11 cellular contexts compared by ENCODE assay signal in genomic region chr1:214321686-214322453, GRCh38. TPM values are rescaled to one million over a fixed set of nuclear protein-coding genes. Genes with fewer than 3 reads are reported as not detected.
DNase-seq lines count a peak whose midpoint lies in the region; ATAC-seq and TF ChIP-seq lines count a peak whose summit lies in the region.
"Had no signal": no experiment of that assay in that cellular context is flagged by ENCODE, and none has a peak within 500 bp of the region (broad histone marks: within the 10 kb centered on the region; RNA-seq: fewer than 3 reads in every experiment).

No MANE protein-coding gene starts in this region.

- ATAC-seq in GM18505 (IDR thresholded peaks at IDR 0.05; ENCODE audit: unreplicated experiment) (peak; percentile 71), HG03064 (IDR thresholded peaks at IDR 0.05; ENCODE audit: low read depth, unreplicated experiment) (peak; percentile 60)
- peak; percentile 80 for ATAC-seq in activated T-helper 17 cell treated with anti-CD3 and anti-CD28 coated beads, Interleukin-2, amount 50 U/mL, for 72 hours (replicated peaks)
- ATAC-seq: mucosa of descending colon had no signal

- no peak for TF ChIP-seq CTCF in GM20000 (IDR thresholded peaks at IDR 0.05; ENCODE audit: extremely low read depth, missing control alignments)

- TF ChIP-seq POLR2A in GM18505 (IDR thresholded peaks at IDR 0.05; ENCODE audit: borderline replicate concordance, extremely low read depth, insufficient read depth, insufficient read length), result no peak

- H3K4me1 Mint-ChIP-seq in activated T-helper 17 cell treated with anti-CD3 and anti-CD28 coated beads, Interleukin-2, amount 50 U/mL, for 72 hours, result peaks cover 6% of the 10 kb centered on the region

- no peaks in the 10 kb centered on the region for H3K27me3 Mint-ChIP-seq in activated T-helper 17 cell treated with anti-CD3 and anti-CD28 coated beads, Interleukin-2, amount 50 U/mL, for 72 hours
- H3K27me3 Mint-ChIP-seq: CD4-positive, CD25-positive, alpha-beta regulatory T cell had no signal

- peak overlapping the region; percentile 70 for H3K27ac Mint-ChIP-seq in activated T-helper 17 cell treated with anti-CD3 and anti-CD28 coated beads, Interleukin-2, amount 50 U/mL, for 72 hours

- DNase-seq in GM20000 (ENCODE audit: low spot score), result peak; percentile 26
- DNase-seq in NCI-H1694 treated with DMSO at 0.1 percent for 48 hours (lab: John Stamatoyannopoulos, UW), result no peak
- no peak for DNase-seq in NCI-H510A (lab: John Stamatoyannopoulos, UW)
- DNase-seq in substantia nigra (lab: John Stamatoyannopoulos, UW), result no peak
- DNase-seq in COLO668 (lab: John Stamatoyannopoulos, UW; ENCODE audit: unreplicated experiment), result no peak
- DNase-seq: CD4-positive, CD25-positive, alpha-beta regulatory T cell; hypothalamus; mucosa of descending colon had no signal

- H3K36me3 Mint-ChIP-seq in activated T-helper 17 cell treated with anti-CD3 and anti-CD28 coated beads, Interleukin-2, amount 50 U/mL, for 72 hours (ENCODE audit: low read depth), result peaks cover 86% of the 10 kb centered on the region

- no peak overlapping the region for H3K4me3 Mint-ChIP-seq in activated T-helper 17 cell treated with anti-CD3 and anti-CD28 coated beads, Interleukin-2, amount 50 U/mL, for 72 hours
- H3K4me3 Mint-ChIP-seq: CD4-positive, CD25-positive, alpha-beta regulatory T cell had no signal

- H3K27ac ChIP-seq in substantia nigra (ENCODE audit: low read depth, low read length, poor library complexity, severe bottlenecking), result no peak overlapping the region

- no peaks in the 10 kb centered on the region for H3K9me3 Mint-ChIP-seq in activated T-helper 17 cell treated with anti-CD3 and anti-CD28 coated beads, Interleukin-2, amount 50 U/mL, for 72 hours
- H3K9me3 Mint-ChIP-seq: CD4-positive, CD25-positive, alpha-beta regulatory T cell had no signal

RNA-seq across cellular contexts. Expression of gene SMYD2, which starts 40.9 kb away (rescaled TPM):
- 10 to 100 TPM; 35.2 to 50.9 TPM for total RNA-seq in activated T-helper 17 cell treated with anti-CD3 and anti-CD28 coated beads, Interleukin-2, amount 50 U/mL, for 72 hours
